In the genomic region with DNA sequence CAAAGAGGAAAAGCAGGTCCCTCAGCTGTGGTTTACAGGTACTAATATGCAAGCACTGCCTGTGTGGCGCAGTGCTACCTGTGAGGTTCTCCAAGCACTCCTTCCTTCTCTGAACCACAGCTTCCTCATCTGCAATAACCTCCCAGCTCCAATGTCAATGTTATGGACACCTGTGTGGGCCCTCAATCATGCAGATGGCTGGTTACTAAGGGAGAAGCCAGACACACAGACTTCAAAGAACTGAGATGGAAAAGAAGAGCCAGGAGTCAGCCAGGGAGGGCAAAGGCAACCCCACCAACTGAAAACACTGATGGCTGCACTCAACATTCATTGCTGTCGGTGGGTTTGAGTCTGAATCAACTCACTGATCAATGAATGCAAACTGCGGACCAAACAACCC, we compare ENCODE assay signal across 20 cellular contexts.
"Had no signal": no experiment of that assay in that cellular context is flagged by ENCODE, and none has a peak within 500 bp of the region (broad histone marks: within the 10 kb centered on the region; RNA-seq: fewer than 3 reads in every experiment).

No MANE protein-coding gene starts in this region.

- H3K27ac ChIP-seq: adrenal gland, epithelial cell of prostate, gastrocnemius medialis, heart right ventricle, left ventricle myocardium inferior, pancreas, tibial nerve, VCaP had no signal

- H3K4me3 ChIP-seq: adrenal gland, gastrocnemius medialis, heart right ventricle, left ventricle myocardium inferior, pancreas, smooth muscle cell, tibial nerve had no signal

- H3K27me3 Mint-ChIP-seq: memory B cell; stimulated activated memory B cell treated with anti-CD40 and anti-IgM and Interleukin-4, amounts not matched to agents 10 μg/mL and 1 μg/mL and 100 μg/mL, for 72 hours had no signal

- H3K9me3 Mint-ChIP-seq: activated naive CD4-positive, alpha-beta T cell treated with anti-CD3 and anti-CD28 coated beads, Interleukin-2, amount 10 ng/mL, durations not matched to agents 7 days and 5 days; activated T-helper 1 cell treated with anti-CD3 and anti-CD28 coated beads, Interleukin-12 subunit alpha, Interleukin-12 subunit beta, Interleukin-2, Interleukin-4 antibody, amounts not matched to agents 30 ng/mL and 10 ng/mL and 1 ng/mL, durations not matched to agents 14 hours and 24 hours and 36 hours; memory B cell; stimulated activated memory B cell treated with anti-CD40 and anti-IgM and Interleukin-4, amounts not matched to agents 10 μg/mL and 1 μg/mL and 100 μg/mL, for 72 hours; T-cell had no signal

- H3K4me1 Mint-ChIP-seq: activated naive CD4-positive, alpha-beta T cell treated with anti-CD3 and anti-CD28 coated beads, Interleukin-2, amount 10 ng/mL, durations not matched to agents 7 days and 5 days; memory B cell; stimulated activated memory B cell treated with anti-CD40 and anti-IgM and Interleukin-4, amounts not matched to agents 10 μg/mL and 1 μg/mL and 100 μg/mL, for 72 hours had no signal

- H3K36me3 Mint-ChIP-seq: activated naive CD4-positive, alpha-beta T cell treated with anti-CD3 and anti-CD28 coated beads, Interleukin-2, amount 10 ng/mL, durations not matched to agents 7 days and 5 days; memory B cell; stimulated activated memory B cell treated with anti-CD40 and anti-IgM and Interleukin-4, amounts not matched to agents 10 μg/mL and 1 μg/mL and 100 μg/mL, for 72 hours; T-cell had no signal

- H3K4me2 ChIP-seq: smooth muscle cell had no signal

- DNase-seq: activated CD4-positive, alpha-beta T cell treated with anti-CD3 and anti-CD28 coated beads for 4 hours; activated CD8-positive, alpha-beta memory T cell treated with anti-CD3 and anti-CD28 coated beads, Interleukin-2, amount 50 U/mL, for 48 hours; activated CD8-positive, alpha-beta T cell treated with anti-CD3 and anti-CD28 coated beads, Interleukin-2, amount 10 ng/mL, durations not matched to agents 7 days and 5 days; activated naive CD4-positive, alpha-beta T cell treated with anti-CD3 and anti-CD28 coated beads, Interleukin-2, amount 10 ng/mL, durations not matched to agents 7 days and 5 days; adrenal gland; caudate nucleus; cortex of kidney; effector memory CD4-positive, alpha-beta T cell; gastrocnemius medialis; heart right ventricle; left ventricle myocardium inferior; pancreas; T-cell had no signal

- ATAC-seq: activated CD8-positive, alpha-beta T cell treated with anti-CD3 and anti-CD28 coated beads, Interleukin-2, amount 10 ng/mL, durations not matched to agents 7 days and 5 days; gastrocnemius medialis; heart right ventricle; pancreas; stimulated activated memory B cell treated with anti-CD40 and anti-IgM and Interleukin-4, amounts not matched to agents 10 μg/mL and 1 μg/mL and 100 μg/mL, for 72 hours; T-cell had no signal

- H3K9me3 ChIP-seq: adrenal gland, gastrocnemius medialis, left ventricle myocardium inferior, pancreas, tibial nerve had no signal

- H3K4me1 ChIP-seq: adrenal gland, gastrocnemius medialis had no signal

- H3K27me3 ChIP-seq: adrenal gland, gastrocnemius medialis, heart right ventricle, pancreas, tibial nerve had no signal

- H3K36me3 ChIP-seq: adrenal gland, gastrocnemius medialis, left ventricle myocardium inferior, pancreas, tibial nerve had no signal

- H3K27ac Mint-ChIP-seq: activated CD8-positive, alpha-beta T cell treated with anti-CD3 and anti-CD28 coated beads, Interleukin-2, amount 10 ng/mL, durations not matched to agents 7 days and 5 days; activated naive CD4-positive, alpha-beta T cell treated with anti-CD3 and anti-CD28 coated beads, Interleukin-2, amount 10 ng/mL, durations not matched to agents 7 days and 5 days; activated T-helper 1 cell treated with anti-CD3 and anti-CD28 coated beads, Interleukin-12 subunit alpha, Interleukin-12 subunit beta, Interleukin-2, Interleukin-4 antibody, amounts not matched to agents 30 ng/mL and 10 ng/mL and 1 ng/mL, durations not matched to agents 14 hours and 24 hours and 36 hours; memory B cell; stimulated activated memory B cell treated with anti-CD40 and anti-IgM and Interleukin-4, amounts not matched to agents 10 μg/mL and 1 μg/mL and 100 μg/mL, for 72 hours; T-cell had no signal

- H3K4me3 Mint-ChIP-seq: activated CD8-positive, alpha-beta T cell treated with anti-CD3 and anti-CD28 coated beads, Interleukin-2, amount 10 ng/mL, durations not matched to agents 7 days and 5 days; activated naive CD4-positive, alpha-beta T cell treated with anti-CD3 and anti-CD28 coated beads, Interleukin-2, amount 10 ng/mL, durations not matched to agents 7 days and 5 days; activated T-helper 1 cell treated with anti-CD3 and anti-CD28 coated beads, Interleukin-12 subunit alpha, Interleukin-12 subunit beta, Interleukin-2, Interleukin-4 antibody, amounts not matched to agents 30 ng/mL and 10 ng/mL and 1 ng/mL, durations not matched to agents 14 hours and 24 hours and 36 hours; memory B cell; stimulated activated memory B cell treated with anti-CD40 and anti-IgM and Interleukin-4, amounts not matched to agents 10 μg/mL and 1 μg/mL and 100 μg/mL, for 72 hours; T-cell had no signal
